In the genomic region with DNA sequence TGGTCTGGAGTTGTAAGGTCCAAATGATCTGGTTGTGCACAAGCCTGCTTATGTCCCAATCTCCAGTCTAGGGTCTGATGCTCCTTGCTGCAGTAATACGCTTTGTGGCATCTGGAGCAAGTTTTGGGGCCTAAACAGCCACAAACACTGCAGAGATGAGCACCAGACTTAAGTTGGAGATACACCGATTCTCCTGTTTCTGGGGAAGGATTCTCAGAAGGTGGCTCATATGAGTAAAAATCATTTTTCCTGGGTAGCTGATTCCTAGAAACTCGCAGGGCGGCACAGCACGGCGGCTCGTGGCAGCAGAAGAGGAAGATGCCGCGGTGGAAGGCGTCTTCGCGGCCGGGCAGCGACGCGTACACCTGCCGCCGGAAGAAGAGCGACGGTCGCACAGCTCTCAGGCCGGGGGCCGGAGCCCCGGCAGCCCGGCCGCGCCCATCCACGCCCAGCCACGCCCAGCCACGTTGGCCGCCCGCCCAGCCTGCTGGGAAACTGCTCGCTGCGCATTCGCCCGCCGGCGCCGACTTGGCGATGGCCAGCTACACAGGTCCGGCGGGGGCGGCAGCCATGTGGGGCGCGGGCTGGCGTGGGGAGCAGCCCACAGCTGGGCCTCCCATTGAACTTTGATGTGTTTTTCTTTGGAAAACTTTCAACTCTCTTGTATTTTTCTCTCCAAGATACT, we compare ENCODE assay signal across 8 cellular contexts.
DNase-seq lines count a peak whose midpoint lies in the region; ATAC-seq, FAIRE-seq and TF ChIP-seq lines count a peak whose summit lies in the region.

No MANE protein-coding gene starts in this region.

- dilution Hi-C loops in endothelial cell of umbilical vein (cut with MboI; ENCODE audit: extremely low pct_ligation_motif_present, low sequenced_read_pairs), result no loop called here

- H3K9ac ChIP-seq in endothelial cell of umbilical vein (replicated peaks; ENCODE audit: extremely low read depth, insufficient read depth, low read length) (no peak overlapping the region), neural progenitor cell (no peak overlapping the region)

- CTCF ChIA-PET in endothelial cell of umbilical vein (lab: Charles Lee), result interaction anchor here (1.2 kb wide), 1 partner anchor 18 kb away, joined by 3 read pairs; no protein-coding TSS in a partner anchor

- peak overlapping the region; percentile 62 for H3K27ac Mint-ChIP-seq in T-helper 2 cell treated with Interferon-gamma antibody and Interleukin-4, amounts not matched to agents 5 μg/mL and 100 μg/mL, for 36 hours
- H3K27ac Mint-ChIP-seq in neural progenitor cell, result no peak overlapping the region

- H3K9me1 ChIP-seq in endothelial cell of umbilical vein (replicated peaks; ENCODE audit: control insufficient read depth, extremely low read depth, insufficient read depth, low read length), result no peaks in the 10 kb centered on the region

- H4K20me1 ChIP-seq in endothelial cell of umbilical vein (replicated peaks; ENCODE audit: control insufficient read depth, extremely low read depth, insufficient read depth, low read length) (no peaks in the 10 kb centered on the region), neural progenitor cell (ENCODE audit: low read depth) (no peaks in the 10 kb centered on the region)

- H3K27ac ChIP-seq in endothelial cell of umbilical vein (ENCODE audit: insufficient read depth, low read depth, low read length) (no peak overlapping the region), neural progenitor cell (no peak overlapping the region)

- intact Hi-C loops in endothelial cell of umbilical vein (cut with micrococcal nuclease), result no loop called here

- FAIRE-seq in endothelial cell of umbilical vein (lab: Jason Lieb, UNC), result no peak

- H3K27me3 Mint-ChIP-seq in T-helper 2 cell treated with Interferon-gamma antibody and Interleukin-4, amounts not matched to agents 5 μg/mL and 100 μg/mL, for 36 hours (ENCODE audit: low read depth), result peaks cover 37% of the 10 kb centered on the region
- H3K27me3 Mint-ChIP-seq in neural progenitor cell (ENCODE audit: insufficient read depth, low read depth), result peaks cover 37% of the 10 kb centered on the region

- H3K4me1 ChIP-seq in endothelial cell of umbilical vein (ENCODE audit: control insufficient read depth, extremely low read depth, insufficient read depth, low read length) (no peaks in the 10 kb centered on the region), neural progenitor cell (peaks cover 9% of the 10 kb centered on the region)

- H2AFZ ChIP-seq in endothelial cell of umbilical vein (ENCODE audit: low read depth, low read length) (peak overlapping the region; percentile 76), neural progenitor cell (replicated peaks) (peak overlapping the region; percentile 93)

- H3K4me2 ChIP-seq in endothelial cell of umbilical vein (ENCODE audit: insufficient read depth, low read length) (peak overlapping the region; percentile 30), neural progenitor cell (peak overlapping the region; percentile 92)

- TF ChIP-seq CTCF in endothelial cell of umbilical vein (IDR thresholded peaks at IDR 0.05; ENCODE audit: extremely low read depth in 1 of 2, insufficient read depth in 1 of 2, low read depth in 1 of 2, low read length in 2 of 2), result no peak
- TF ChIP-seq CTCF in neural progenitor cell (IDR thresholded peaks at IDR 0.05), result no peak

- POLR2A ChIA-PET in endothelial cell of umbilical vein (lab: Charles Lee), result no interaction called here

- H3K36me3 ChIP-seq in endothelial cell of umbilical vein (ENCODE audit: control insufficient read depth in 2 of 2, extremely low read depth in 1 of 2, insufficient read depth in 2 of 2, low read length in 2 of 2) (no peaks in the 10 kb centered on the region), neural progenitor cell (no peaks in the 10 kb centered on the region)

- no TSS peak for BruUV-seq in endothelial cell of umbilical vein (replicated peaks; lab: Mats Ljungman, UMichigan)

- no peaks in the 10 kb centered on the region for H3F3A ChIP-seq in neural progenitor cell (ENCODE audit: low read depth)

- TF ChIP-seq POLR2A in endothelial cell of umbilical vein (IDR thresholded peaks at IDR 0.05; ENCODE audit: low read depth, low read length), result no peak

- H3K4me1 Mint-ChIP-seq in T-helper 2 cell treated with Interferon-gamma antibody and Interleukin-4, amounts not matched to agents 5 μg/mL and 100 μg/mL, for 36 hours (ENCODE audit: low read depth), result peaks cover 15% of the 10 kb centered on the region
- peaks cover 7% of the 10 kb centered on the region for H3K4me1 Mint-ChIP-seq in neural progenitor cell

- H3K9me3 Mint-ChIP-seq in T-helper 2 cell treated with Interferon-gamma antibody and Interleukin-4, amounts not matched to agents 5 μg/mL and 100 μg/mL, for 36 hours, result no peaks in the 10 kb centered on the region
- no peaks in the 10 kb centered on the region for H3K9me3 Mint-ChIP-seq in neural progenitor cell

- H3K36me3 Mint-ChIP-seq in T-helper 2 cell treated with Interferon-gamma antibody and Interleukin-4, amounts not matched to agents 5 μg/mL and 100 μg/mL, for 36 hours (ENCODE audit: low read depth), result no peaks in the 10 kb centered on the region
- no peaks in the 10 kb centered on the region for H3K36me3 Mint-ChIP-seq in neural progenitor cell

- peak; percentile 93 for ATAC-seq in GM21717 (IDR thresholded peaks at IDR 0.05; ENCODE audit: unreplicated experiment)

- H3K27me3 ChIP-seq in endothelial cell of umbilical vein (ENCODE audit: control insufficient read depth in 2 of 2, insufficient read depth in 2 of 2, low read length in 2 of 2) (peaks cover 12 to 22% of the 10 kb centered on the region in 2 experiments), neural progenitor cell (peaks cover 71% of the 10 kb centered on the region)

- H3K9me3 ChIP-seq in endothelial cell of umbilical vein (replicated peaks; ENCODE audit: control insufficient read depth, insufficient read depth, low read length), result no peaks in the 10 kb centered on the region
- H3K9me3 ChIP-seq in neural progenitor cell (ENCODE audit: low read depth), result no peaks in the 10 kb centered on the region

- H3K4me3 ChIP-seq in Jurkat, Clone E6-1 (ENCODE audit: low read length), result peak overlapping the region; percentile 42
- H3K4me3 ChIP-seq in endothelial cell of umbilical vein (replicated peaks in 1 of 3; ENCODE audit: insufficient read depth in 1 of 3, low read depth in 1 of 3, low read length in 3 of 3) (no peak overlapping the region), neural progenitor cell (peak overlapping the region; percentile 59)

- H3K79me2 ChIP-seq in endothelial cell of umbilical vein (ENCODE audit: control insufficient read depth, insufficient read depth, low read length) (no peaks in the 10 kb centered on the region), neural progenitor cell (ENCODE audit: low read depth) (peaks cover 4% of the 10 kb centered on the region)

- DNase-seq in NCI-H2029 (lab: John Stamatoyannopoulos, UW) (peak; percentile 34), NCI-H2029 treated with DMSO at 0.1 percent for 48 hours (lab: John Stamatoyannopoulos, UW) (no peak), endothelial cell of umbilical vein (ENCODE audit: low read depth, low spot score) (no peak), neural progenitor cell (ENCODE audit: low spot score) (peak; percentile 88), DMS53 (lab: John Stamatoyannopoulos, UW) (no peak)
- DNase-seq in Jurkat, Clone E6-1 (ENCODE audit: low read depth, low spot score), result no peak
- peak; percentile 83 for DNase-seq in T-helper 2 cell treated with Interferon-gamma antibody and Interleukin-4, amounts not matched to agents 5 μg/mL and 100 μg/mL, for 36 hours (ENCODE audit: low spot score)

- H3K4me3 Mint-ChIP-seq in T-helper 2 cell treated with Interferon-gamma antibody and Interleukin-4, amounts not matched to agents 5 μg/mL and 100 μg/mL, for 36 hours, result peak overlapping the region; percentile 80
- peak overlapping the region; percentile 84 for H3K4me3 Mint-ChIP-seq in neural progenitor cell

TF ChIP-seq in endothelial cell of umbilical vein, 7 proteins besides CTCF, POLR2A, EP300 and RAD21:
- no peak for TF ChIP-seq GATA2 (IDR thresholded peaks at IDR 0.05; ENCODE audit: insufficient read depth, insufficient read length, low read depth, low read length)
- no peak for TF ChIP-seq POLR2AphosphoS5 (IDR thresholded peaks at IDR 0.05; ENCODE audit: insufficient read depth, low read depth, low read length)
- TF ChIP-seq EZH2 (IDR thresholded peaks at IDR 0.05; ENCODE audit: borderline replicate concordance, low read depth, low read length, severe bottlenecking), result no peak

Comparison
In these comparisons a context has a peak if more than half of its experiments do, and no peak if none do; other contexts are left out.
1. DNase-seq: peak in NCI-H2029 (single experiment), T-helper 2 cell treated with Interferon-gamma antibody and Interleukin-4, amounts not matched to agents 5 μg/mL and 100 μg/mL, for 36 hours (single experiment) and neural progenitor cell (single experiment); none in NCI-H2029 treated with DMSO at 0.1 percent for 48 hours (single experiment), Jurkat, Clone E6-1 (single experiment), endothelial cell of umbilical vein (single experiment) and DMS53 (single experiment).
2. H3K4me3 ChIP-seq: peak in Jurkat, Clone E6-1 (single experiment) and neural progenitor cell (single experiment); none in endothelial cell of umbilical vein (0 of 3).